9 cellular contexts compared by ENCODE assay signal in genomic region chr3:50321844-50322385, GRCh38. TPM values are rescaled to one million over a fixed set of nuclear protein-coding genes. Genes with fewer than 3 reads are reported as not detected.
DNase-seq lines count a peak whose midpoint lies in the region; ATAC-seq and TF ChIP-seq lines count a peak whose summit lies in the region.
"Had no signal": no experiment of that assay in that cellular context is flagged by ENCODE, and none has a peak within 500 bp of the region (broad histone marks: within the 10 kb centered on the region; RNA-seq: fewer than 3 reads in every experiment).

No MANE protein-coding gene starts in this region.

- RAD21 ChIA-PET in HCT116 (lab: Charles Lee; ENCODE audit: low non-redundant PET in 1 of 2, low total read pairs in 2 of 2, uncharacterized antibody in 2 of 2, unreplicated experiment in 2 of 2), result interaction anchor here (0.7 to 1.7 kb wide), 3 partner anchors 22 to 61 kb away, joined by 4 to 5 read pairs (median 4); partner anchors contain the start of genes HYAL3 (in 1 of the 2), IFRD2 (in 1 of the 2) and NAA80 (in 1 of the 2)

- TF ChIP-seq POLR2A in HCT116 (IDR thresholded peaks at IDR 0.05; ENCODE audit: borderline replicate concordance, extremely low read depth, insufficient read depth, insufficient read length), result no peak

- peak overlapping the region; percentile 64 to 92 for H3K4me3 ChIP-seq in HCT116 (replicated peaks in 1 of 2; ENCODE audit: low read depth in 1 of 2, low read length in 2 of 2)
- H3K4me3 ChIP-seq in subcutaneous abdominal adipose tissue (ENCODE audit: low read depth in 1 of 5, low read length in 5 of 5), result peak overlapping the region; percentile 46 to 95 (median 79)

- peak overlapping the region; percentile 93 for H3K27ac ChIP-seq in HCT116 (ENCODE audit: low read depth, low read length)
- peak overlapping the region; percentile 86 for H3K27ac ChIP-seq in subcutaneous abdominal adipose tissue (ENCODE audit: low read depth, low read length)

- no peaks in the 10 kb centered on the region for H4K20me1 ChIP-seq in HCT116 (ENCODE audit: insufficient read depth)

- no peaks in the 10 kb centered on the region for H3K27me3 ChIP-seq in HCT116 (ENCODE audit: insufficient read depth, low read length)
- H3K27me3 ChIP-seq in subcutaneous abdominal adipose tissue (ENCODE audit: control insufficient read depth in 5 of 5, insufficient read depth in 4 of 5, low read length in 5 of 5), result no peaks in the 10 kb centered on the region

- H3K9me3 Mint-ChIP-seq in CD14-positive monocyte, result no peaks in the 10 kb centered on the region
- no peaks in the 10 kb centered on the region for H3K9me3 Mint-ChIP-seq in activated naive CD8-positive, alpha-beta T cell treated with anti-CD3 and anti-CD28 coated beads, Interleukin-2, amount 10 ng/mL, durations not matched to agents 7 days and 5 days
- no peaks in the 10 kb centered on the region for H3K9me3 Mint-ChIP-seq in immature natural killer cell

- H3K9ac ChIP-seq in HCT116 (ENCODE audit: low read length), result peak overlapping the region; percentile 88
- peak overlapping the region in 3 of 5 donors; percentile 62 to 95 (median 76) for H3K9ac ChIP-seq in subcutaneous abdominal adipose tissue (ENCODE audit: low read length in 5 of 5)

- H3K4me3 Mint-ChIP-seq in CD14-positive monocyte, result peak overlapping the region; percentile 75 to 91
- peak overlapping the region; percentile 82 for H3K4me3 Mint-ChIP-seq in activated naive CD8-positive, alpha-beta T cell treated with anti-CD3 and anti-CD28 coated beads, Interleukin-2, amount 10 ng/mL, durations not matched to agents 7 days and 5 days
- peak overlapping the region; percentile 81 to 86 (median 85) for H3K4me3 Mint-ChIP-seq in immature natural killer cell

- H3K36me3 ChIP-seq in HCT116 (ENCODE audit: control insufficient read depth in 1 of 2, insufficient read depth in 2 of 2, low read length in 2 of 2), result peaks cover 9 to 29% of the 10 kb centered on the region in 2 experiments; a peak in 2 of 4 replicates
- peaks cover 0 to 44% (median 39%) of the 10 kb centered on the region in 5 donors for H3K36me3 ChIP-seq in subcutaneous abdominal adipose tissue (ENCODE audit: control insufficient read depth in 5 of 5, insufficient read depth in 5 of 5, low read length in 5 of 5)

- H3K27ac Mint-ChIP-seq in CD14-positive monocyte, result peak overlapping the region; percentile 31 to 99 (median 96)
- peak overlapping the region; percentile 93 for H3K27ac Mint-ChIP-seq in activated naive CD8-positive, alpha-beta T cell treated with anti-CD3 and anti-CD28 coated beads, Interleukin-2, amount 10 ng/mL, durations not matched to agents 7 days and 5 days
- H3K27ac Mint-ChIP-seq in immature natural killer cell, result peak overlapping the region in 5 of 6 donors; percentile 80 to 92 (median 90)

- CTCF ChIA-PET in HCT116 (lab: Charles Lee), result interaction anchor here (0.6 to 1.4 kb wide), 12 partner anchors 16 to 1290 kb away, joined by 3 to 11 read pairs (median 4); partner anchors contain the start of genes HYAL1, HYAL3, IFRD2 and NAA80

- H3K4me1 ChIP-seq in HCT116 (ENCODE audit: control insufficient read depth in 1 of 2, insufficient read depth in 2 of 2, low read length in 2 of 2) (peaks cover 51 to 76% of the 10 kb centered on the region in 2 experiments), subcutaneous abdominal adipose tissue (ENCODE audit: control insufficient read depth in 5 of 5, insufficient read depth in 5 of 5, low read length in 5 of 5) (peaks cover 29 to 81% (median 78%) of the 10 kb centered on the region in 5 donors)

- H3K79me2 ChIP-seq in HCT116 (ENCODE audit: insufficient read depth, low read length), result peaks cover 52% of the 10 kb centered on the region

- no peak for TF ChIP-seq RAD21 in HCT116 (IDR thresholded peaks at IDR 0.05; ENCODE audit: low read depth)

- intact Hi-C loops in CD14-positive monocyte (cut with micrococcal nuclease) (loop anchor here (2.0 kb wide), 1 partner anchor 23 kb away; the partner anchor contains the start of genes HYAL3 (in 2 of the 2) and NAA80 (in 2 of the 2)), HCT116 (cut with micrococcal nuclease) (no loop called here)

- H3K9me3 ChIP-seq in HCT116 (ENCODE audit: control insufficient read depth in 1 of 2, insufficient read depth in 1 of 2, low read depth in 1 of 2, low read length in 2 of 2) (no peaks in the 10 kb centered on the region), subcutaneous abdominal adipose tissue (ENCODE audit: control insufficient read depth in 5 of 5, low read length in 5 of 5) (no peaks in the 10 kb centered on the region)

- H3K4me2 ChIP-seq in HCT116 (ENCODE audit: low read length), result peak overlapping the region; percentile 92

- no peak for DNase-seq in CD14-positive monocyte (ENCODE audit: low spot score)
- DNase-seq in HCT116 (ENCODE audit: low read depth, low spot score), result no peak
- DNase-seq in activated naive CD8-positive, alpha-beta T cell treated with anti-CD3 and anti-CD28 coated beads, Interleukin-2, amount 10 ng/mL, durations not matched to agents 7 days and 5 days, result no peak
- DNase-seq in immature natural killer cell, result no peak
- DNase-seq in CD1c-positive myeloid dendritic cell (ENCODE audit: extremely low spot score), result no peak

- no TSS peak for BruUV-seq in HCT116 (replicated peaks; lab: Mats Ljungman, UMichigan)

- H3K36me3 Mint-ChIP-seq in CD14-positive monocyte (peaks cover 12 to 36% of the 10 kb centered on the region in 2 donors), immature natural killer cell (no peaks in the 10 kb centered on the region)
- peaks cover 3% of the 10 kb centered on the region for H3K36me3 Mint-ChIP-seq in activated naive CD8-positive, alpha-beta T cell treated with anti-CD3 and anti-CD28 coated beads, Interleukin-2, amount 10 ng/mL, durations not matched to agents 7 days and 5 days

- TF ChIP-seq CTCF in CD14-positive monocyte (IDR thresholded peaks at IDR 0.05), result peak; percentile 58
- TF ChIP-seq CTCF in HCT116 (IDR thresholded peaks at IDR 0.05 in 2 of 3, conservative IDR thresholded peaks at IDR 0.05 in 1 of 3; ENCODE audit: borderline replicate concordance in 1 of 3, insufficient read depth in 1 of 3, low read depth in 2 of 3, low read length in 2 of 3), result peak in 2 of 3 experiments; percentile 70 to 71; a peak in 4 of 6 replicates

- H3K27me3 Mint-ChIP-seq in CD14-positive monocyte (ENCODE audit: low read depth in 3 of 3) (peaks cover 0 to 4% (median 2%) of the 10 kb centered on the region in 3 donors), immature natural killer cell (ENCODE audit: low read depth in 3 of 3) (peaks cover 0 to 2% (median 0%) of the 10 kb centered on the region in 3 donors)
- no peaks in the 10 kb centered on the region for H3K27me3 Mint-ChIP-seq in activated naive CD8-positive, alpha-beta T cell treated with anti-CD3 and anti-CD28 coated beads, Interleukin-2, amount 10 ng/mL, durations not matched to agents 7 days and 5 days

- POLR2A ChIA-PET in HCT116 (lab: Charles Lee), result interaction anchor here (0.6 to 1.1 kb wide), 3 partner anchors 22 to 1109 kb away, joined by 3 to 4 read pairs (median 3); partner anchors contain the start of genes HYAL3 and NAA80
- POLR2A ChIA-PET in activated naive CD8-positive, alpha-beta T cell treated with anti-CD3 and anti-CD28 coated beads, Interleukin-2, amount 10 ng/mL, durations not matched to agents 7 days and 5 days (lab: Charles Lee), result interaction anchor here (0.7 to 3.2 kb wide), 5 partner anchors 16 to 75 kb away, joined by 3 to 26 read pairs (median 3); partner anchors contain the start of genes HYAL3, NAA80, NPRL2 and RASSF1

- H3K4me1 Mint-ChIP-seq in CD14-positive monocyte (peaks cover 83% of the 10 kb centered on the region), immature natural killer cell (peaks cover 43 to 46% of the 10 kb centered on the region in 2 donors)
- peaks cover 22% of the 10 kb centered on the region for H3K4me1 Mint-ChIP-seq in activated naive CD8-positive, alpha-beta T cell treated with anti-CD3 and anti-CD28 coated beads, Interleukin-2, amount 10 ng/mL, durations not matched to agents 7 days and 5 days

- H2AFZ ChIP-seq in HCT116 (ENCODE audit: low read depth, low read length, poor library complexity, severe bottlenecking), result no peak overlapping the region

- ATAC-seq in HCT116 (peak; percentile 16), HG03469 (IDR thresholded peaks at IDR 0.05; ENCODE audit: unreplicated experiment) (no peak), HG02973 (IDR thresholded peaks at IDR 0.05; ENCODE audit: unreplicated experiment) (no peak)
- no peak for ATAC-seq in activated naive CD8-positive, alpha-beta T cell treated with anti-CD3 and anti-CD28 coated beads, Interleukin-2, amount 10 ng/mL, durations not matched to agents 7 days and 5 days (ENCODE audit: low read depth)

- no peaks in the 10 kb centered on the region for H3K9me2 ChIP-seq in HCT116 (ENCODE audit: insufficient read depth)

RNA-seq across cellular contexts. Expression of gene HYAL2, which starts 0.6 kb away (rescaled TPM):
- 10 to 100 TPM; 18.3 to 25.8 TPM for polyA plus RNA-seq in CD14-positive monocyte
- total RNA-seq in HCT116 (2021; ENCODE audit: unreplicated experiment), result 42.2 TPM
- polyA plus RNA-seq in HCT116 (2012), result 57.5 and 64.1 TPM in 2 replicates
- 1 to 10 TPM; 4.9 to 5.1 TPM for total RNA-seq in activated naive CD8-positive, alpha-beta T cell treated with anti-CD3 and anti-CD28 coated beads, Interleukin-2, amount 10 ng/mL, durations not matched to agents 7 days and 5 days
- 10 to 100 TPM in 2 of 3 donors, 1 to 10 TPM in 1; 4.9 to 15.0 (median 10.8) TPM for polyA plus RNA-seq in immature natural killer cell

RNA-seq across cellular contexts. Expression of gene TUSC2, which starts 6.1 kb away (rescaled TPM):
- polyA plus RNA-seq in CD14-positive monocyte, result 10 to 100 TPM; 47.0 to 55.7 TPM
- total RNA-seq in HCT116 (2021; ENCODE audit: unreplicated experiment), result 34.0 TPM
- polyA plus RNA-seq in HCT116 (2012), result 28.2 and 34.0 TPM in 2 replicates
- 10 to 100 TPM; 20.2 to 20.8 TPM for total RNA-seq in activated naive CD8-positive, alpha-beta T cell treated with anti-CD3 and anti-CD28 coated beads, Interleukin-2, amount 10 ng/mL, durations not matched to agents 7 days and 5 days
- polyA plus RNA-seq in immature natural killer cell, result 10 to 100 TPM; 42.9 to 70.4 (median 68.4) TPM

RNA-seq across cellular contexts. Expression of gene HYAL1, which starts 18.5 kb away (rescaled TPM):
- polyA plus RNA-seq in CD14-positive monocyte (not detected), immature natural killer cell (under 1 TPM in 2 of 3 donors, not detected in 1; 0.18 to 0.57 TPM)
- 6.1 TPM for total RNA-seq in HCT116 (2021; ENCODE audit: unreplicated experiment)
- 11.9 and 12.5 TPM in 2 replicates for polyA plus RNA-seq in HCT116 (2012)
- total RNA-seq in activated naive CD8-positive, alpha-beta T cell treated with anti-CD3 and anti-CD28 coated beads, Interleukin-2, amount 10 ng/mL, durations not matched to agents 7 days and 5 days, result under 1 TPM; 0.25 to 0.28 TPM
- total RNA-seq: M059J had no signal

RNA-seq across cellular contexts. Expression of gene RASSF1, which starts 18.7 kb away (rescaled TPM):
- polyA plus RNA-seq in CD14-positive monocyte (10 to 100 TPM; 16.0 to 24.0 TPM), immature natural killer cell (100 to 1,000 TPM; 172 to 253 (median 187) TPM)
- total RNA-seq in HCT116 (2021; ENCODE audit: unreplicated experiment), result 29.6 TPM
- 32.1 and 38.6 TPM in 2 replicates for polyA plus RNA-seq in HCT116 (2012)
- total RNA-seq in activated naive CD8-positive, alpha-beta T cell treated with anti-CD3 and anti-CD28 coated beads, Interleukin-2, amount 10 ng/mL, durations not matched to agents 7 days and 5 days, result 100 to 1,000 TPM; 183 to 188 TPM

RNA-seq across cellular contexts. Expression of gene HYAL3, which starts 22.7 kb away (rescaled TPM):
- polyA plus RNA-seq in CD14-positive monocyte (1 to 10 TPM; 3.4 to 5.8 TPM), immature natural killer cell (1 to 10 TPM; 1.5 to 2.4 (median 2.2) TPM)
- 10.3 TPM for total RNA-seq in HCT116 (2021; ENCODE audit: unreplicated experiment)
- 4.6 and 6.5 TPM in 2 replicates for polyA plus RNA-seq in HCT116 (2012)
- total RNA-seq in activated naive CD8-positive, alpha-beta T cell treated with anti-CD3 and anti-CD28 coated beads, Interleukin-2, amount 10 ng/mL, durations not matched to agents 7 days and 5 days, result 1 to 10 TPM; 5.9 to 7.0 TPM
